In the genomic region with DNA sequence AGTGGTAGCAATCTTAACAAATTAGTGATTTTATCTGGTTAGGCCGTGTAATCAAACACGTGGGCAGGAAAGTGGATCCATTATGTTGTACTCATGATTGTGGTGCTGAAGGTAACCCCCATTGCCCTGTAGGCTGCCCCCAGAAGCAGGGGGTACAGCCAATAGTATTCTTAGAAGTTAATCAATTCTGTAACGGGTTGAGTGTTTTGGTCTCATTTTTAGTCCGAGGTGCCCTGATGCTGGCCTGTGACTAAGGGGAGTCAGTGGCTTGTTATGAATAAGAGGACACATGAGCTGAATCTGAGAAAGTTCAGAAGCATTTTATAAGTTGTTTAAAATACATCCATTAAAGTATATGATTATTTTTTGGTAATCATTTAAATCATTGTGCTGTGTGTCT, we compare ENCODE assay signal across 15 cellular contexts. TPM values are rescaled to one million over a fixed set of nuclear protein-coding genes. Genes with fewer than 3 reads are reported as not detected.
A peak's percentile ranks its signal among the peaks of the same experiment; 100 is the strongest.
DNase-seq lines count a peak whose midpoint lies in the region; ATAC-seq, FAIRE-seq and TF ChIP-seq lines count a peak whose summit lies in the region.
"Had no signal": no experiment of that assay in that cellular context is flagged by ENCODE, and none has a peak within 500 bp of the region (broad histone marks: within the 10 kb centered on the region; RNA-seq: fewer than 3 reads in every experiment).

No MANE protein-coding gene starts in this region.

- no peak overlapping the region for H2AFZ ChIP-seq in mammary epithelial cell (ENCODE audit: low read depth, low read length)

- H3K4me1 ChIP-seq in left ventricle myocardium inferior (peaks cover 100% of the 10 kb centered on the region), mammary epithelial cell (ENCODE audit: insufficient read depth, low read length) (peaks cover 49% of the 10 kb centered on the region), pancreas (peaks cover 58 to 83% (median 72%) of the 10 kb centered on the region in 3 donors), uterus (peaks cover 6 to 7% of the 10 kb centered on the region in 2 donors), testis (peaks cover 14% of the 10 kb centered on the region)

- TSS peak; percentile 92 for BruUV-seq in mammary epithelial cell (replicated peaks; lab: Mats Ljungman, UMichigan)

- ATAC-seq in Right ventricle myocardium superior (ENCODE audit: poor library complexity) (no peak), pancreas (no peak), GM19324 (IDR thresholded peaks at IDR 0.05; ENCODE audit: low FRiP score, unreplicated experiment) (no peak)

- peak overlapping the region; percentile 34 for H3K4me2 ChIP-seq in mammary epithelial cell (ENCODE audit: insufficient read depth, low read depth, low read length)

- no peak for FAIRE-seq in pancreas (lab: Jason Lieb, UNC)
- FAIRE-seq: D721Med, GM18507, GM19239 had no signal

- CTCF ChIA-PET in mammary epithelial cell (lab: Charles Lee; ENCODE audit: low non-redundant PET) = no interaction called here

- H3K9me3 ChIP-seq in left ventricle myocardium inferior (replicated peaks) = no peaks in the 10 kb centered on the region
- no peaks in the 10 kb centered on the region for H3K9me3 ChIP-seq in mammary epithelial cell (replicated peaks; ENCODE audit: insufficient read depth, low read length)
- no peaks in the 10 kb centered on the region for H3K9me3 ChIP-seq in pancreas
- H3K9me3 ChIP-seq in uterus = no peaks in the 10 kb centered on the region
- no peaks in the 10 kb centered on the region for H3K9me3 ChIP-seq in testis
- H3K9me3 ChIP-seq: tibial nerve had no signal

- TF ChIP-seq POLR2A in uterus (IDR thresholded peaks at IDR 0.05) (no peak), testis (IDR thresholded peaks at IDR 0.05) (no peak)

- H3K36me3 ChIP-seq in left ventricle myocardium inferior (no peaks in the 10 kb centered on the region), mammary epithelial cell (ENCODE audit: insufficient read depth, low read length) (no peaks in the 10 kb centered on the region), pancreas (no peaks in the 10 kb centered on the region), uterus (no peaks in the 10 kb centered on the region), testis (ENCODE audit: low read depth, missing control alignments) (no peaks in the 10 kb centered on the region)
- H3K36me3 ChIP-seq: tibial nerve had no signal

- no peak for TF ChIP-seq CTCF in left ventricle myocardium inferior (IDR thresholded peaks at IDR 0.05; ENCODE audit: borderline replicate concordance)
- TF ChIP-seq CTCF in mammary epithelial cell (conservative IDR thresholded peaks at IDR 0.05 in 1 of 2, IDR thresholded peaks at IDR 0.05 in 1 of 2; ENCODE audit: extremely low read depth in 1 of 2, insufficient read depth in 1 of 2, low read depth in 1 of 2, low read length in 2 of 2) = no peak
- no peak for TF ChIP-seq CTCF in pancreas (IDR thresholded peaks at IDR 0.05)
- TF ChIP-seq CTCF in uterus (IDR thresholded peaks at IDR 0.05) = no peak
- TF ChIP-seq CTCF in testis (IDR thresholded peaks at IDR 0.05) = no peak

- dilution Hi-C loops in mammary epithelial cell (cut with HindIII; ENCODE audit: low sequenced_read_pairs) = no loop called here

- in situ Hi-C loops in mammary epithelial cell (cut with MboI; ENCODE audit: low sequenced_read_pairs in 2 of 2) = no loop called here

- peaks cover 90% of the 10 kb centered on the region for H3K79me2 ChIP-seq in mammary epithelial cell (ENCODE audit: insufficient read depth, low read length)

- no peak overlapping the region for H3K9ac ChIP-seq in mammary epithelial cell (ENCODE audit: insufficient read depth, low read length)

- H3K27ac ChIP-seq in left ventricle myocardium inferior (replicated peaks) (peak overlapping the region; percentile 99), mammary epithelial cell (ENCODE audit: insufficient read depth, low read depth, low read length) (peak overlapping the region; percentile 75), pancreas (peak overlapping the region; percentile 63 to 90 (median 72)), uterus (peak overlapping the region; percentile 28 to 93), testis (no peak overlapping the region)

- DNase-seq in left ventricle myocardium inferior = no peak
- DNase-seq in Right ventricle myocardium superior = no peak
- DNase-seq in mammary epithelial cell = no peak
- DNase-seq in pancreas = no peak
- no peak for DNase-seq in uterus
- no peak for DNase-seq in testis
- DNase-seq in SKM-1 treated with dmso at 0.1 percent for 144 hours (lab: John Stamatoyannopoulos, UW; ENCODE audit: unreplicated experiment) = no peak
- DNase-seq: NCI-H1694 treated with DMSO at 0.1 percent for 48 hours, NCI-H526, OCI-M1 had no signal

- H3K4me3 ChIP-seq in left ventricle myocardium inferior (peak overlapping the region; percentile 34), mammary epithelial cell (replicated peaks in 1 of 3; ENCODE audit: insufficient read depth in 1 of 3, low read depth in 2 of 3, low read length in 3 of 3) (no peak overlapping the region), pancreas (no peak overlapping the region), uterus (no peak overlapping the region), testis (no peak overlapping the region)
- H3K4me3 ChIP-seq: tibial nerve had no signal

- WGBS in mammary epithelial cell (ENCODE audit: low coverage, missing lambda C conversion rate) = 100% methylated on average over 4 of the region's 4 CpGs
- WGBS in pancreas, 2 donors = 35% methylated on average over 4 of the region's 4 CpGs
- 77 to 84% methylated on average over 4 of the region's 4 CpGs for WGBS in testis, 2 donors

- H3K27me3 ChIP-seq in left ventricle myocardium inferior (ENCODE audit: low read depth) = no peaks in the 10 kb centered on the region
- H3K27me3 ChIP-seq in mammary epithelial cell (ENCODE audit: insufficient read depth, low read length) = no peaks in the 10 kb centered on the region
- no peaks in the 10 kb centered on the region for H3K27me3 ChIP-seq in pancreas
- H3K27me3 ChIP-seq in uterus = no peaks in the 10 kb centered on the region
- no peaks in the 10 kb centered on the region for H3K27me3 ChIP-seq in testis
- H3K27me3 ChIP-seq: tibial nerve had no signal

- intact Hi-C loops in left ventricle myocardium inferior (cut with micrococcal nuclease) (no loop called here), Right ventricle myocardium superior (cut with DNase I) (no loop called here), mammary epithelial cell (cut with micrococcal nuclease) (loop anchor here (1.0 kb wide), 1 partner anchor 28 kb away; no protein-coding TSS in a partner anchor), pancreas (cut with DNase I) (loop anchor here in 1 of 3 donors (10.0 kb wide), 1 partner anchor 59 kb away; no protein-coding TSS in a partner anchor), uterus (cut with DNase I; ENCODE audit: low total_unique reads) (no loop called here), testis (cut with DNase I; ENCODE audit: low total_unique reads) (no loop called here)

- H4K20me1 ChIP-seq in mammary epithelial cell (ENCODE audit: insufficient read depth, low read length) = no peaks in the 10 kb centered on the region

RNA-seq across cellular contexts. Expression of a gene that starts 8.6 kb away (rescaled TPM):
- total RNA-seq in left ventricle myocardium inferior (205 TPM), Right ventricle myocardium superior (200 TPM), mammary epithelial cell (100 to 1,000 TPM; 130 to 174 TPM), pancreas (100 to 1,000 TPM in 2 of 6 donors, 10 to 100 TPM in 4; 61.8 to 165 (median 85.8) TPM), uterus (100 to 1,000 TPM in 3 of 4 donors, 10 to 100 TPM in 1; 35.0 to 465 (median 202) TPM), testis (100 to 1,000 TPM; 142 to 158 TPM)
- polyA plus RNA-seq in mammary epithelial cell (182 TPM), pancreas (10 to 100 TPM; 35.6 to 69.1 TPM), testis (ENCODE audit: insufficient read depth, low read depth, low replicate concordance) (93.9 TPM)
- polyA minus RNA-seq in mammary epithelial cell = 153 TPM

Comparison
In these comparisons a context has a peak if more than half of its experiments do, and no peak if none do; other contexts are left out.
1. H3K27ac ChIP-seq: peak in left ventricle myocardium inferior (single experiment), mammary epithelial cell (single experiment), pancreas (4 of 4) and uterus (2 of 2); none in testis (0 of 2).